Comparison of ENCODE assay signal across 8 cellular contexts in the genomic region with DNA sequence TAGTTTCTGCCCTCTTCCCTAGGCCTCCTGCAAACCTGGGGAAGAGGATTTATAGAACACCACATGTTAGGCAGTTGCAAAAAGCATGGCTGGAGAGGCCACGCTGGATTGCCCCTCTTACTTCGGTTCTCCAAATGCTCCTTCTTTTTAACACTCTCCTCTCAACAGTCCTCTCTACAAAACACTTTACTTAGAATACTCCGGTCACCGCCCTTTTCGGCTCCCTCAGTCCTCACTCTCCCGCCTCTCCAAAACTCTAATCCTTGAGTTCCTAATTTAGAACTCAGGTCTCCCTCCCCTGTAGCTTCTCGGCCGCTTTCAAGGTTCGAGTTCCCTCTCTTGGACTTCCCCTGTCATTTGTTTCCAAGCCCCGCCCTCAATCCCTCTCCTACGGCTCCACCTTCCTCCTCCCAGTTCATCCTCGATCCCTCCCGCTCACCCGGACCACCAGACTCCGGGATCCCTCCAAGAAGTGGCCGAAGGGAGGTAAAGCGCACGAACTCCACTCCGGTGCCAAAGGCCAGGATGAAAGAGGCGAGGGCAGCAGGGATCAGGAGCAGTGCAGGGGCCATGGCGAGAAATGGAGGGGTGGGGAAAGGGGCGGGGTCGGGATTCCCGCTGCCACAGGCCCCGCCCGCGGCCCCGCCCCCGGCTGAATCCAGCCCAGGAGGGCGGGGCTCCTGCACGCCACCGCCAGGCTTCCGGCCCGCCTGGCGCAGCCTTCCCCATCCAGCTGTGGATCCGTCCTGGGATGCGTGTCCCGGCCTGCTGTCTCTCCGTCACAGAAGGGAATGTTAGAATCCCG. TPM values are rescaled to one million over a fixed set of nuclear protein-coding genes. Genes with fewer than 3 reads are reported as not detected.
DNase-seq lines count a peak whose midpoint lies in the region; ATAC-seq and TF ChIP-seq lines count a peak whose summit lies in the region.

A gene with protein sequence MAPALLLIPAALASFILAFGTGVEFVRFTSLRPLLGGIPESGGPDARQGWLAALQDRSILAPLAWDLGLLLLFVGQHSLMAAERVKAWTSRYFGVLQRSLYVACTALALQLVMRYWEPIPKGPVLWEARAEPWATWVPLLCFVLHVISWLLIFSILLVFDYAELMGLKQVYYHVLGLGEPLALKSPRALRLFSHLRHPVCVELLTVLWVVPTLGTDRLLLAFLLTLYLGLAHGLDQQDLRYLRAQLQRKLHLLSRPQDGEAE (minus strand): TSS at position 582 of the 805 bp plus-strand sequence. CDS start 10 bp downstream, at position 572.

- TF ChIP-seq POLR2A in GM15510 (IDR thresholded peaks at IDR 0.05; ENCODE audit: borderline replicate concordance, extremely low read depth, insufficient read length) = peak; percentile 64

- ATAC-seq in GM18870 (IDR thresholded peaks at IDR 0.05; ENCODE audit: unreplicated experiment) = no peak

- H3K27me3 ChIP-seq in HUES48 (ENCODE audit: control insufficient read depth, insufficient read depth, low read length) = no peaks in the 10 kb centered on the region
- H3K27me3 ChIP-seq in effector memory CD4-positive, alpha-beta T cell (replicated peaks; ENCODE audit: control insufficient read depth, insufficient read depth, low read length, poor library complexity, severe bottlenecking) = no peaks in the 10 kb centered on the region

- CTCF ChIA-PET in activated CD8-positive, alpha-beta memory T cell treated with anti-CD3 and anti-CD28 coated beads for 36 hours (lab: Charles Lee) = interaction anchor here (0.6 to 3.8 kb wide), 4 partner anchors 11 to 104 kb away, joined by 3 to 22 read pairs (median 3); a partner anchor contains a TSS

- peak within 1 kb of the TSS; percentile 27; the same call in 1 of the 2 replicates for H3K9ac ChIP-seq in HUES48 (ENCODE audit: low read depth, low read length)

- H3K4me3 ChIP-seq in HUES48 (ENCODE audit: low read depth, low read length) = peak within 1 kb of the TSS; percentile 84
- peak within 1 kb of the TSS; percentile 74 for H3K4me3 ChIP-seq in effector memory CD4-positive, alpha-beta T cell (ENCODE audit: insufficient read depth, low read depth, low read length, poor library complexity, severe bottlenecking)

- H3K9me3 ChIP-seq in HUES48 (ENCODE audit: control insufficient read depth, insufficient read depth, low read length) = no peaks in the 10 kb centered on the region
- H3K9me3 ChIP-seq in effector memory CD4-positive, alpha-beta T cell (ENCODE audit: control insufficient read depth, low read length) = no peaks in the 10 kb centered on the region

- DNase-seq in NOMO-1 treated with DMSO at 0.1 percent for 48 hours (lab: John Stamatoyannopoulos, UW; ENCODE audit: unreplicated experiment) = peak; percentile 78
- DNase-seq in effector memory CD4-positive, alpha-beta T cell = peak; percentile 59 to 67 (median 62)
- peak; percentile 82 to 85 for DNase-seq in lung microvascular endothelial cell (ENCODE audit: low read depth in 2 of 2)
- DNase-seq in stimulated activated CD4-positive, alpha-beta T cell treated with anti-CD3 and anti-CD28 coated beads, TNF-alpha, amount 100 ng/mL, for 24 hours (ENCODE audit: low read depth in 3 of 3) = peak in 2 of 3 experiments; percentile 67 to 81

- H3K4me1 ChIP-seq in HUES48 (ENCODE audit: control insufficient read depth, insufficient read depth, low read length) = peaks cover 23% of the 10 kb centered on the region
- peaks cover 39% of the 10 kb centered on the region for H3K4me1 ChIP-seq in effector memory CD4-positive, alpha-beta T cell (ENCODE audit: control insufficient read depth, insufficient read depth, low read length, poor library complexity, severe bottlenecking)

- H3K36me3 ChIP-seq in HUES48 (ENCODE audit: control insufficient read depth, insufficient read depth, low read length) = no peaks in the 10 kb centered on the region; the same call in 1 of the 2 replicates
- no peaks in the 10 kb centered on the region for H3K36me3 ChIP-seq in effector memory CD4-positive, alpha-beta T cell (ENCODE audit: control insufficient read depth, insufficient read depth, low read length)

- H3K27ac ChIP-seq in HUES48 (ENCODE audit: low read depth, low read length) = peak within 1 kb of the TSS; percentile 94
- H3K27ac ChIP-seq in effector memory CD4-positive, alpha-beta T cell (ENCODE audit: insufficient read depth, low read length, poor library complexity, severe bottlenecking) = peak within 1 kb of the TSS; percentile 67

- POLR2A ChIA-PET in activated CD8-positive, alpha-beta memory T cell treated with anti-CD3 and anti-CD28 coated beads for 36 hours (lab: Charles Lee) = interaction anchor here (0.7 to 1.4 kb wide), 3 partner anchors 12 to 32 kb away, joined by 3 to 5 read pairs (median 5); a partner anchor contains a TSS

RNA-seq across cellular contexts. Expression of the gene that starts here (rescaled TPM):
- 10 to 100 TPM; 26.9 to 27.1 TPM for total RNA-seq in activated CD8-positive, alpha-beta memory T cell treated with anti-CD3 and anti-CD28 coated beads for 36 hours
- total RNA-seq in lung microvascular endothelial cell = 1.6 and 2.2 TPM in 2 replicates
